22 cellular contexts compared by ENCODE assay signal in genomic region chr1:180254496-180254819, GRCh38. TPM values are rescaled to one million over a fixed set of nuclear protein-coding genes. Genes with fewer than 3 reads are reported as not detected.
"Had no signal": no experiment of that assay in that cellular context is flagged by ENCODE, and none has a peak within 500 bp of the region (broad histone marks: within the 10 kb centered on the region; RNA-seq: fewer than 3 reads in every experiment).

No MANE protein-coding gene starts in this region.

- H3K4me3 ChIP-seq: esophagus squamous epithelium, lower lobe of right lung, psoas muscle, thoracic aorta, tibial nerve, upper lobe of left lung had no signal

- H3K9me3 Mint-ChIP-seq: immature natural killer cell; naive thymus-derived CD8-positive, alpha-beta T cell; stimulated activated naive B cell treated with anti-CD40 and anti-IgM and Interleukin-4, amounts not matched to agents 10 μg/mL and 1 μg/mL and 100 μg/mL, for 72 hours; stimulated activated naive CD8-positive, alpha-beta T cell treated with anti-CD3 and anti-CD28 coated beads, Interleukin-15, Interleukin-2, amounts not matched to agents 100 ng/mL and 50 ng/mL, for 24 hours had no signal

- DNase-seq: dermis blood vessel endothelial cell; effector memory CD4-positive, alpha-beta T cell; esophagus squamous epithelium; foreskin melanocyte; hypothalamus; immature natural killer cell; kidney glomerular epithelial cell; left colon; left ventricle myocardium superior; lower lobe of right lung; naive thymus-derived CD8-positive, alpha-beta T cell; small intestine; stimulated activated CD4-positive, alpha-beta T cell treated with anti-CD3 and anti-CD28 coated beads, Interleukin-15, amount 100 ng/mL, for 24 hours; stimulated activated CD4-positive, alpha-beta T cell treated with anti-CD3 and anti-CD28 coated beads, Interleukin-2, amount 100 ng/mL, for 48 hours; stimulated activated naive B cell treated with anti-CD40 and anti-IgM and Interleukin-4, amounts not matched to agents 10 μg/mL and 1 μg/mL and 100 μg/mL, for 72 hours had no signal

- H3K4me1 ChIP-seq: esophagus squamous epithelium, lower lobe of right lung, psoas muscle, tibial nerve, upper lobe of left lung had no signal

- H3K36me3 ChIP-seq: esophagus squamous epithelium, lower lobe of right lung, thoracic aorta, tibial nerve, upper lobe of left lung had no signal

- H3K27ac ChIP-seq: esophagus squamous epithelium, lower lobe of right lung, psoas muscle, thoracic aorta, tibial nerve, upper lobe of left lung had no signal

- H3K9me3 ChIP-seq: esophagus squamous epithelium, lower lobe of right lung, psoas muscle, thoracic aorta, tibial nerve, upper lobe of left lung had no signal

- H3K36me3 Mint-ChIP-seq: immature natural killer cell; naive thymus-derived CD8-positive, alpha-beta T cell had no signal

- H3K27ac Mint-ChIP-seq: immature natural killer cell; naive thymus-derived CD8-positive, alpha-beta T cell; stimulated activated naive B cell treated with anti-CD40 and anti-IgM and Interleukin-4, amounts not matched to agents 10 μg/mL and 1 μg/mL and 100 μg/mL, for 72 hours; stimulated activated naive CD8-positive, alpha-beta T cell treated with anti-CD3 and anti-CD28 coated beads, Interleukin-15, Interleukin-2, amounts not matched to agents 100 ng/mL and 50 ng/mL, for 24 hours had no signal

- ATAC-seq: left colon; left ventricle myocardium superior; lower lobe of right lung; naive thymus-derived CD8-positive, alpha-beta T cell; psoas muscle; stimulated activated naive B cell treated with anti-CD40 and anti-IgM and Interleukin-4, amounts not matched to agents 10 μg/mL and 1 μg/mL and 100 μg/mL, for 72 hours had no signal

- H3K4me3 Mint-ChIP-seq: immature natural killer cell; naive thymus-derived CD8-positive, alpha-beta T cell; stimulated activated naive B cell treated with anti-CD40 and anti-IgM and Interleukin-4, amounts not matched to agents 10 μg/mL and 1 μg/mL and 100 μg/mL, for 72 hours; stimulated activated naive CD8-positive, alpha-beta T cell treated with anti-CD3 and anti-CD28 coated beads, Interleukin-15, Interleukin-2, amounts not matched to agents 100 ng/mL and 50 ng/mL, for 24 hours had no signal

RNA-seq across cellular contexts. Expression of gene LHX4, which starts 24.4 kb away (rescaled TPM):
- total RNA-seq: dermis blood vessel endothelial cell; endothelial cell of umbilical vein; epithelial cell of proximal tubule; left ventricle myocardium superior; lower lobe of right lung; naive thymus-derived CD8-positive, alpha-beta T cell; psoas muscle; thoracic aorta; tibial nerve had no signal
